2 cellular contexts compared by ENCODE assay signal in genomic region chr12:87985069-87985675, GRCh38.
TF ChIP-seq lines count a peak whose summit lies in the region.

No MANE protein-coding gene starts in this region.

TF ChIP-seq in GM23338, 12 proteins besides CTCF, POLR2A, EP300 and RAD21 (continued from another document):
- TF ChIP-seq ZNF331 (CRISPR knock-in tag; IDR thresholded peaks at IDR 0.05; ENCODE audit: low read depth), result no peak
- TF ChIP-seq POLR2AphosphoS5 (IDR thresholded peaks at IDR 0.05; ENCODE audit: low read depth), result no peak
- TF ChIP-seq REST (IDR thresholded peaks at IDR 0.05; ENCODE audit: unreplicated experiment), result no peak

TF ChIP-seq in GM12878, 131 proteins besides CTCF, POLR2A, EP300 and RAD21 (continued from another document):
- TF ChIP-seq SKIL (IDR thresholded peaks at IDR 0.05; ENCODE audit: low read depth, poor library complexity, severe bottlenecking) (no peak), HCFC1 (IDR thresholded peaks at IDR 0.05; ENCODE audit: low read length) (no peak), SPI1 (IDR thresholded peaks at IDR 0.05; ENCODE audit: borderline replicate concordance, insufficient read depth, low read depth, low read length) (peak; percentile 35; the same call in 1 of the 2 replicates), TCF7 (IDR thresholded peaks at IDR 0.05; ENCODE audit: borderline replicate concordance) (peak; percentile 28; the same call in 1 of the 2 replicates), CEBPB (IDR thresholded peaks at IDR 0.05; ENCODE audit: borderline replicate concordance in 1 of 2, low read depth in 2 of 2, low read length in 2 of 2) (no peak), SRF (IDR thresholded peaks at IDR 0.05; ENCODE audit: low read depth in 2 of 2, low read length in 2 of 2) (no peak)
- TF ChIP-seq, protein P1, sequence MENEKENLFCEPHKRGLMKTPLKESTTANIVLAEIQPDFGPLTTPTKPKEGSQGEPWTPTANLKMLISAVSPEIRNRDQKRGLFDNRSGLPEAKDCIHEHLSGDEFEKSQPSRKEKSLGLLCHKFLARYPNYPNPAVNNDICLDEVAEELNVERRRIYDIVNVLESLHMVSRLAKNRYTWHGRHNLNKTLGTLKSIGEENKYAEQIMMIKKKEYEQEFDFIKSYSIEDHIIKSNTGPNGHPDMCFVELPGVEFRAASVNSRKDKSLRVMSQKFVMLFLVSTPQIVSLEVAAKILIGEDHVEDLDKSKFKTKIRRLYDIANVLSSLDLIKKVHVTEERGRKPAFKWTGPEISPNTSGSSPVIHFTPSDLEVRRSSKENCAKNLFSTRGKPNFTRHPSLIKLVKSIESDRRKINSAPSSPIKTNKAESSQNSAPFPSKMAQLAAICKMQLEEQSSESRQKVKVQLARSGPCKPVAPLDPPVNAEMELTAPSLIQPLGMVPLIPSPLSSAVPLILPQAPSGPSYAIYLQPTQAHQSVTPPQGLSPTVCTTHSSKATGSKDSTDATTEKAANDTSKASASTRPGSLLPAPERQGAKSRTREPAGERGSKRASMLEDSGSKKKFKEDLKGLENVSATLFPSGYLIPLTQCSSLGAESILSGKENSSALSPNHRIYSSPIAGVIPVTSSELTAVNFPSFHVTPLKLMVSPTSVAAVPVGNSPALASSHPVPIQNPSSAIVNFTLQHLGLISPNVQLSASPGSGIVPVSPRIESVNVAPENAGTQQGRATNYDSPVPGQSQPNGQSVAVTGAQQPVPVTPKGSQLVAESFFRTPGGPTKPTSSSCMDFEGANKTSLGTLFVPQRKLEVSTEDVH (IDR thresholded peaks at IDR 0.05; ENCODE audit: low read depth, partially characterized antibody), result no peak
